ENCODE assay signal across 12 cellular contexts in genomic region chr9:115590016-115590415, GRCh38.
A peak's percentile ranks its signal among the peaks of the same experiment; 100 is the strongest.
DNase-seq lines count a peak whose midpoint lies in the region; ATAC-seq and TF ChIP-seq lines count a peak whose summit lies in the region.
"Had no signal": no experiment of that assay in that cellular context is flagged by ENCODE, and none has a peak within 500 bp of the region (broad histone marks: within the 10 kb centered on the region; RNA-seq: fewer than 3 reads in every experiment).

No MANE protein-coding gene starts in this region.

- no peaks in the 10 kb centered on the region for H3K4me1 ChIP-seq in mesenchymal stem cell (ENCODE audit: control insufficient read depth, insufficient read depth, low read depth, low read length)

- H3K27ac Mint-ChIP-seq in chondrocyte (ENCODE audit: unreplicated experiment), result peak overlapping the region; percentile 52
- H3K27ac Mint-ChIP-seq: activated B cell treated with CpG ODN at 0.5 μM for 24 hours, immature natural killer cell had no signal

- H2AFZ ChIP-seq in mesenchymal stem cell (ENCODE audit: low read depth, low read length), result no peak overlapping the region

- no peak overlapping the region for H3K23ac ChIP-seq in mesenchymal stem cell (ENCODE audit: low read length in 2 of 2)

- TF ChIP-seq CTCF in AG09309 (IDR thresholded peaks at IDR 0.05; ENCODE audit: control insufficient read depth, insufficient read depth, low read depth, low read length, missing control alignments) (no peak), chondrocyte (IDR thresholded peaks at IDR 0.05) (no peak)

- H4K91ac ChIP-seq in mesenchymal stem cell (ENCODE audit: low read length), result no peak overlapping the region

- H2BK120ac ChIP-seq in mesenchymal stem cell (ENCODE audit: low read depth, low read length), result no peak overlapping the region

- no peak overlapping the region for H2BK12ac ChIP-seq in mesenchymal stem cell (ENCODE audit: low read length in 2 of 2)

- H3K4me3 ChIP-seq in AG09309 (ENCODE audit: control insufficient read depth, low read depth, low read length), result no peak overlapping the region
- H3K4me3 ChIP-seq in mesenchymal stem cell (ENCODE audit: insufficient read depth in 1 of 2, low read depth in 1 of 2, low read length in 2 of 2), result peak overlapping the region in 1 of 2 experiments; percentile 19

- no peaks in the 10 kb centered on the region for H3K27me3 Mint-ChIP-seq in chondrocyte (ENCODE audit: low read depth)

- H3K18ac ChIP-seq in mesenchymal stem cell (ENCODE audit: low read depth in 1 of 2, low read length in 2 of 2), result peak overlapping the region in 1 of 2 experiments; percentile 5

- no peak overlapping the region for H3K14ac ChIP-seq in mesenchymal stem cell (ENCODE audit: low read length in 2 of 2)

- H3K9ac ChIP-seq in mesenchymal stem cell (ENCODE audit: low read length), result peak overlapping the region; percentile 72

- peaks cover 5% of the 10 kb centered on the region for H3K9me3 ChIP-seq in mesenchymal stem cell (ENCODE audit: control insufficient read depth, low read length)

- peaks cover 45% of the 10 kb centered on the region for H3K4me1 Mint-ChIP-seq in chondrocyte (ENCODE audit: low read depth)
- H3K4me1 Mint-ChIP-seq: activated B cell treated with CpG ODN at 0.5 μM for 24 hours, immature natural killer cell had no signal

- H3K4ac ChIP-seq in mesenchymal stem cell (ENCODE audit: low read depth in 1 of 2, low read length in 2 of 2), result peak overlapping the region in 1 of 2 experiments; percentile 4

- no peak overlapping the region for H2BK5ac ChIP-seq in mesenchymal stem cell (ENCODE audit: low read depth, low read length, poor library complexity, severe bottlenecking)

- H3K4me2 ChIP-seq in mesenchymal stem cell (ENCODE audit: low read length, poor library complexity, severe bottlenecking), result no peak overlapping the region

- no peaks in the 10 kb centered on the region for H3K36me3 ChIP-seq in mesenchymal stem cell (ENCODE audit: control insufficient read depth in 1 of 2, insufficient read depth in 2 of 2, low read depth in 1 of 2, low read length in 2 of 2)

- DNase-seq in AG09309 (ENCODE audit: low read depth), result peak; percentile 90
- peak; percentile 8 for DNase-seq in LoVo (ENCODE audit: low spot score)
- DNase-seq in chondrocyte (ENCODE audit: low spot score), result no peak
- DNase-seq in mesenchymal stem cell, result peak; percentile 79
- no peak for DNase-seq in iPS-NIHi7 (ENCODE audit: extremely low spot score)
- no peak for DNase-seq in mesenteric fat pad (ENCODE audit: low spot score)
- DNase-seq: activated B cell treated with CpG ODN at 0.5 μM for 24 hours, immature natural killer cell, NCI-H1092, occipital lobe had no signal

- no peak overlapping the region for H3K4me3 Mint-ChIP-seq in chondrocyte (ENCODE audit: unreplicated experiment)
- H3K4me3 Mint-ChIP-seq: activated B cell treated with CpG ODN at 0.5 μM for 24 hours, immature natural killer cell had no signal

- no peak overlapping the region for H2BK15ac ChIP-seq in mesenchymal stem cell (ENCODE audit: low read depth, poor library complexity, severe bottlenecking)

- ATAC-seq in GM19351 (IDR thresholded peaks at IDR 0.05; ENCODE audit: unreplicated experiment), result no peak
- no peak for ATAC-seq in HG03439 (IDR thresholded peaks at IDR 0.05; ENCODE audit: unreplicated experiment)

- no peak overlapping the region for H2AK5ac ChIP-seq in mesenchymal stem cell (ENCODE audit: low read length, severe bottlenecking)

- peaks cover 11% of the 10 kb centered on the region for H3K9me3 Mint-ChIP-seq in chondrocyte (ENCODE audit: low read depth)

- no peaks in the 10 kb centered on the region for H3K27me3 ChIP-seq in mesenchymal stem cell (ENCODE audit: control insufficient read depth in 1 of 2, insufficient read depth in 1 of 2, low read length in 2 of 2)

- peak overlapping the region; percentile 6 for H3K27ac ChIP-seq in mesenchymal stem cell (ENCODE audit: low read length, poor library complexity, severe bottlenecking)

- no peak overlapping the region for H4K8ac ChIP-seq in mesenchymal stem cell (ENCODE audit: low read length)

- H3K36me3 Mint-ChIP-seq in chondrocyte (ENCODE audit: low read depth), result no peaks in the 10 kb centered on the region
- H3K36me3 Mint-ChIP-seq: immature natural killer cell had no signal

- no peaks in the 10 kb centered on the region for H3K79me1 ChIP-seq in mesenchymal stem cell (replicated peaks; ENCODE audit: low read length, poor library complexity, severe bottlenecking)

Comparison
In these comparisons a context has a peak if more than half of its experiments do, and no peak if none do; other contexts are left out.
1. DNase-seq: peak in AG09309 (single experiment), LoVo (single experiment) and mesenchymal stem cell (single experiment); none in chondrocyte (single experiment), iPS-NIHi7 (single experiment) and mesenteric fat pad (single experiment).